Comparison of ENCODE assay signal across 1 cellular context in the genomic region with DNA sequence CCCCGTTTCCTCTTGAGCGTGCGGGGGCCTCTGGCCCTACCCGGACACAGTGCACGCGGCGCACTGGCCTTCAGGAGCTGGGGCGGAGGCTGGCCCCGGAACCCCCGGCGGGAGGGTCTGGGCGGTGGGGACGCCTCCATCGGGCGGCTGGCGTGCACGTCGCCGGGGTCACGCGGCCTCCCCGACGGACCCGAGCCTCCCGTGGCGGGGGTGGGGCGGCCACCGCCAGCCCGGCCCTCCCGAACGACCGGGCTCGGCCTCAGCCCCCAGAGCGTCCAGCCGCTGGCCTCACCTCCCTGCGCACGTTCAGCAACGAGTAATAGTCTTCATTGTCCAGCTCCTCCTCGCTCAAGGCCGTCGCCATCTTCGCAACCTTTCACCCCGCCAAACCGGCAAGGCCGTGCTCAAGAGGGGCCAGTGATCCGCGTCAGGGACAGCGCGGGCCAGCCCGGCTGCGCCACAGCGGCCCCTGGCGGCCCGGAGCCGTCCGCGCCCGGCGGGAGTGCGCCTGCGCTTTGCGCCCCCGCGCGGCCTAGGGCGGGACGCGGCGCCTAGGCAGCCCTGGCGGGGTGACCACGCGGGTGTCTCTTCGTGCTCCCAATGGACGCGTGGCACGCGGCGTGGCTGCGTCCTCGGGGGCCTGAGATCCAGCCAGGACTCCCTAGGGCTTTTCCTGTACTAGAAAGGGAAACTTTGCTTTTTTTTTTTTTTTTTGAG.
TF ChIP-seq lines count a peak whose summit lies in the region.

TSS of gene DNAJC11 (minus strand) at position 380 of the 717 bp plus-strand sequence. CDS start at position 364, 16 bp downstream.

TF ChIP-seq in IMR-90, 13 proteins besides CTCF, POLR2A, EP300 and RAD21 (continued from another document):
- TF ChIP-seq, protein P1, sequence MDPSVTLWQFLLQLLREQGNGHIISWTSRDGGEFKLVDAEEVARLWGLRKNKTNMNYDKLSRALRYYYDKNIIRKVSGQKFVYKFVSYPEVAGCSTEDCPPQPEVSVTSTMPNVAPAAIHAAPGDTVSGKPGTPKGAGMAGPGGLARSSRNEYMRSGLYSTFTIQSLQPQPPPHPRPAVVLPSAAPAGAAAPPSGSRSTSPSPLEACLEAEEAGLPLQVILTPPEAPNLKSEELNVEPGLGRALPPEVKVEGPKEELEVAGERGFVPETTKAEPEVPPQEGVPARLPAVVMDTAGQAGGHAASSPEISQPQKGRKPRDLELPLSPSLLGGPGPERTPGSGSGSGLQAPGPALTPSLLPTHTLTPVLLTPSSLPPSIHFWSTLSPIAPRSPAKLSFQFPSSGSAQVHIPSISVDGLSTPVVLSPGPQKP (IDR thresholded peaks at IDR 0.05; ENCODE audit: borderline replicate concordance, low read depth, low read length) = no peak
- TF ChIP-seq CEBPB (IDR thresholded peaks at IDR 0.05; ENCODE audit: low read depth, low read length) (no peak), MAZ (IDR thresholded peaks at IDR 0.05; ENCODE audit: borderline replicate concordance, low read depth, low read length) (peak; percentile 81)
TF ChIP-seq in IMR-90: peak in this region for 6.
